20 cellular contexts compared by ENCODE assay signal in genomic region chr1:182164273-182164672, GRCh38.
A peak's percentile ranks its signal among the peaks of the same experiment; 100 is the strongest.
DNase-seq lines count a peak whose midpoint lies in the region; ATAC-seq and TF ChIP-seq lines count a peak whose summit lies in the region.
"Had no signal": no experiment of that assay in that cellular context is flagged by ENCODE, and none has a peak within 500 bp of the region (broad histone marks: within the 10 kb centered on the region; RNA-seq: fewer than 3 reads in every experiment).

No MANE protein-coding gene starts in this region.

- peak; percentile 45 to 59 (median 46) for ATAC-seq in heart left ventricle
- ATAC-seq in HG02885 (IDR thresholded peaks at IDR 0.05; ENCODE audit: poor library complexity, unreplicated experiment) = no peak
- no peak for ATAC-seq in naive thymus-derived CD4-positive, alpha-beta T cell
- no peak for ATAC-seq in HG03520 (IDR thresholded peaks at IDR 0.05; ENCODE audit: unreplicated experiment)
- no peak for ATAC-seq in GM21367 (IDR thresholded peaks at IDR 0.05; ENCODE audit: unreplicated experiment)
- ATAC-seq: K562; stimulated activated effector memory CD8-positive, alpha-beta T cell treated with anti-CD3 and anti-CD28 coated beads, Interleukin-12 subunit alpha, Interleukin-12 subunit beta, amount 100 ng/mL, for 72 hours had no signal

- 50 to 63% (median 60%) methylated on average over 2 of the region's 2 CpGs for WGBS in heart left ventricle, 4 donors
- 59 to 69% methylated on average over 2 of the region's 2 CpGs for WGBS in tibial nerve, 2 donors

- TF ChIP-seq POLR2A in heart left ventricle (IDR thresholded peaks at IDR 0.05) (no peak), tibial nerve (IDR thresholded peaks at IDR 0.05) (no peak)

- intact Hi-C loops in heart left ventricle (cut with DNase I) = no loop called here
- intact Hi-C loops in naive thymus-derived CD4-positive, alpha-beta T cell (cut with micrococcal nuclease) = no loop called here

- H3K4me1 ChIP-seq in heart left ventricle (peaks cover 0 to 23% (median 9%) of the 10 kb centered on the region in 12 donors), neutrophil (ENCODE audit: control insufficient read depth in 1 of 2, insufficient read depth in 1 of 2, low read depth in 1 of 2, low read length in 1 of 2) (peaks cover 5 to 9% of the 10 kb centered on the region in 2 experiments), tibial nerve (peaks cover 0 to 48% (median 11%) of the 10 kb centered on the region in 4 donors)
- no peaks in the 10 kb centered on the region for H3K4me1 ChIP-seq in naive thymus-derived CD4-positive, alpha-beta T cell (ENCODE audit: control insufficient read depth in 2 of 2, insufficient read depth in 2 of 2, low read length in 2 of 2)

- no peak overlapping the region for H3K4me3 ChIP-seq in heart left ventricle
- H3K4me3 ChIP-seq in neutrophil (ENCODE audit: low read depth in 1 of 2, low read length in 1 of 2) = no peak overlapping the region
- H3K4me3 ChIP-seq in tibial nerve = no peak overlapping the region
- no peak overlapping the region for H3K4me3 ChIP-seq in naive thymus-derived CD4-positive, alpha-beta T cell (ENCODE audit: low read length)
- H3K4me3 ChIP-seq: coronary artery, K562, thoracic aorta had no signal

- H3K9me3 Mint-ChIP-seq in naive thymus-derived CD4-positive, alpha-beta T cell = peaks cover 0 to 24% (median 10%) of the 10 kb centered on the region in 11 donors

- H3K27me3 ChIP-seq in heart left ventricle (no peaks in the 10 kb centered on the region), neutrophil (no peaks in the 10 kb centered on the region), tibial nerve (no peaks in the 10 kb centered on the region)
- H3K27me3 ChIP-seq in naive thymus-derived CD4-positive, alpha-beta T cell (ENCODE audit: control insufficient read depth in 2 of 2, insufficient read depth in 2 of 2, low read length in 2 of 2) = no peaks in the 10 kb centered on the region

- peaks cover 0 to 9% (median 4%) of the 10 kb centered on the region in 5 donors for H3K27me3 Mint-ChIP-seq in naive thymus-derived CD4-positive, alpha-beta T cell
- H3K27me3 Mint-ChIP-seq: activated naive CD4-positive, alpha-beta T cell treated with anti-CD3 and anti-CD28 coated beads, Interleukin-2, amount 50 U/mL, for 24 hours; CD4-positive, alpha-beta T cell had no signal

- H3K27ac ChIP-seq in heart left ventricle (peak overlapping the region in 6 of 12 donors; percentile 7 to 55 (median 28)), neutrophil (peak overlapping the region; percentile 32), tibial nerve (peak overlapping the region in 3 of 4 donors; percentile 35 to 73 (median 61))
- H3K27ac ChIP-seq in naive thymus-derived CD4-positive, alpha-beta T cell (ENCODE audit: low read depth, low read length) = no peak overlapping the region
- H3K27ac ChIP-seq: thoracic aorta had no signal

- H3K4me3 Mint-ChIP-seq in naive thymus-derived CD4-positive, alpha-beta T cell = no peak overlapping the region
- H3K4me3 Mint-ChIP-seq: activated naive CD4-positive, alpha-beta T cell treated with anti-CD3 and anti-CD28 coated beads, Interleukin-2, amount 50 U/mL, for 24 hours; CD4-positive, alpha-beta T cell; nephron; stimulated activated effector memory CD8-positive, alpha-beta T cell treated with anti-CD3 and anti-CD28 coated beads, Interleukin-12 subunit alpha, Interleukin-12 subunit beta, amount 100 ng/mL, for 72 hours had no signal

- no peak for TF ChIP-seq EP300 in tibial nerve (IDR thresholded peaks at IDR 0.05)

- POLR2A ChIA-PET in naive thymus-derived CD4-positive, alpha-beta T cell (lab: Charles Lee) = no interaction called here

- DNase-seq in cerebellar cortex (ENCODE audit: low spot score) = peak; percentile 16
- DNase-seq in heart left ventricle = no peak
- peak; percentile 39 to 67 for DNase-seq in tibial nerve (ENCODE audit: low spot score in 2 of 2)
- no peak for DNase-seq in naive thymus-derived CD4-positive, alpha-beta T cell
- DNase-seq: activated CD4-positive, alpha-beta T cell treated with anti-CD3 and anti-CD28 coated beads for 4 hours; CD4-positive, alpha-beta T cell; DMS 273 treated with DMSO at 0.1 percent for 48 hours; mesendoderm; NCI-H1694 treated with DMSO at 0.1 percent for 48 hours; NCI-H774 had no signal

- H3K27ac Mint-ChIP-seq in naive thymus-derived CD4-positive, alpha-beta T cell = peak overlapping the region in 1 of 9 donors; percentile 65
- H3K27ac Mint-ChIP-seq: activated naive CD4-positive, alpha-beta T cell treated with anti-CD3 and anti-CD28 coated beads, Interleukin-2, amount 50 U/mL, for 24 hours; CD4-positive, alpha-beta T cell; stimulated activated effector memory CD8-positive, alpha-beta T cell treated with anti-CD3 and anti-CD28 coated beads, Interleukin-12 subunit alpha, Interleukin-12 subunit beta, amount 100 ng/mL, for 72 hours had no signal

- CTCF ChIA-PET in naive thymus-derived CD4-positive, alpha-beta T cell (lab: Charles Lee) = no interaction called here

- H3K36me3 Mint-ChIP-seq in naive thymus-derived CD4-positive, alpha-beta T cell = peaks cover 0 to 6% (median 3%) of the 10 kb centered on the region in 5 donors
- H3K36me3 Mint-ChIP-seq: stimulated activated effector memory CD8-positive, alpha-beta T cell treated with anti-CD3 and anti-CD28 coated beads, Interleukin-12 subunit alpha, Interleukin-12 subunit beta, amount 100 ng/mL, for 72 hours had no signal

- peaks cover 0 to 4% (median 2%) of the 10 kb centered on the region in 7 donors for H3K4me1 Mint-ChIP-seq in naive thymus-derived CD4-positive, alpha-beta T cell
- H3K4me1 Mint-ChIP-seq: activated naive CD4-positive, alpha-beta T cell treated with anti-CD3 and anti-CD28 coated beads, Interleukin-2, amount 50 U/mL, for 24 hours; stimulated activated effector memory CD8-positive, alpha-beta T cell treated with anti-CD3 and anti-CD28 coated beads, Interleukin-12 subunit alpha, Interleukin-12 subunit beta, amount 100 ng/mL, for 72 hours had no signal

- H3K9me3 ChIP-seq in heart left ventricle (peaks cover 0 to 9% (median 2%) of the 10 kb centered on the region in 12 donors), neutrophil (no peaks in the 10 kb centered on the region), tibial nerve (peaks cover 0 to 5% (median under 1%) of the 10 kb centered on the region in 4 donors)
- peaks cover 0 to 3% (median 0%) of the 10 kb centered on the region in 3 experiments for H3K9me3 ChIP-seq in naive thymus-derived CD4-positive, alpha-beta T cell (ENCODE audit: control insufficient read depth in 2 of 3, low read length in 3 of 3)
- H3K9me3 ChIP-seq: thoracic aorta had no signal

- H3K36me3 ChIP-seq in heart left ventricle (no peaks in the 10 kb centered on the region), neutrophil (no peaks in the 10 kb centered on the region), tibial nerve (no peaks in the 10 kb centered on the region)
- H3K36me3 ChIP-seq in naive thymus-derived CD4-positive, alpha-beta T cell (ENCODE audit: control insufficient read depth in 2 of 3, insufficient read depth in 3 of 3, low read length in 3 of 3) = no peaks in the 10 kb centered on the region
- H3K36me3 ChIP-seq: thoracic aorta had no signal

- TF ChIP-seq CTCF in heart left ventricle (IDR thresholded peaks at IDR 0.05) (no peak), neutrophil (IDR thresholded peaks at IDR 0.05) (no peak), tibial nerve (IDR thresholded peaks at IDR 0.05) (no peak)

Comparison
In these comparisons a context has a peak if more than half of its experiments do, and no peak if none do; other contexts are left out.
1. DNase-seq: peak in cerebellar cortex (single experiment) and tibial nerve (2 of 2); none in heart left ventricle (0 of 5) and naive thymus-derived CD4-positive, alpha-beta T cell (0 of 9).
2. ATAC-seq: peak in heart left ventricle (4 of 4); none in HG02885 (single experiment), naive thymus-derived CD4-positive, alpha-beta T cell (single experiment), HG03520 (single experiment) and GM21367 (single experiment).